ENCODE assay signal across 10 cellular contexts in the genomic region with DNA sequence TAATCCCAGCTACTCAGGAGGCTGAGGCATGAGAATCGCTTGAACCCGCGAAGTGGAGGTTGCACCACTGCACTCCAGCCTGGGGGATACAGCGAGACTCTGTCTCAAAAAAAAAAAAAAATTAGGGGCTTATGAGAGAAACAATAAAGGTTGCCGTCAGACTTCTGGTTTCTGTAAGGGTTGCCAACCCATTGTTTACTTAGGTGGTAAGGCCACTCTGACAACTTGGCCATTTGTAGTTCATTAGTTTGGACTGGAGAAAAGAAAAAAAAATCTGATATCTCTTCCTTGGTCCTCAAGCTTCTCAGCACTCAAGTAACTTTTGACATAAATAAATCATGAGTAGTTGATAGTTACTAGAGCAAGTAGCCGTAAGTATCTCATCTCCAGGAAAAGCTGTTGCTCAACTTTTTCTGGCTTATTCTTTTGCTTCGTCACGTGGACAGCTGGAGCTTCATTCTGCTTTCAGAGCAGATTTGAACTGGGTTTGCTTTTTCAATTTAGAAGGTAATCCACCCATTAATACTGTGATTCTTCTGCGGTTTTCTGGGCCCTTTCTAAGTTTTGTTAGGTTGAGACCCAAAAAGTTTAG. TPM values are rescaled to one million over a fixed set of nuclear protein-coding genes. Genes with fewer than 3 reads are reported as not detected.
DNase-seq lines count a peak whose midpoint lies in the region; ATAC-seq and TF ChIP-seq lines count a peak whose summit lies in the region.
"Had no signal": no experiment of that assay in that cellular context is flagged by ENCODE, and none has a peak within 500 bp of the region (broad histone marks: within the 10 kb centered on the region; RNA-seq: fewer than 3 reads in every experiment).

No MANE protein-coding gene starts in this region.

- TF ChIP-seq POLR2A in body of pancreas (IDR thresholded peaks at IDR 0.05), result no peak

- TF ChIP-seq CTCF in body of pancreas (IDR thresholded peaks at IDR 0.05), result no peak

- intact Hi-C loops in body of pancreas (cut with DNase I), result no loop called here

- H3K27ac ChIP-seq in body of pancreas (peak overlapping the region in 3 of 4 donors; percentile 4 to 63 (median 48)), skin epidermis (peak overlapping the region in 11 of 21 experiments; percentile 0 to 71 (median 33))

- no peaks in the 10 kb centered on the region for H3K9me3 ChIP-seq in body of pancreas

- peaks cover 40% of the 10 kb centered on the region for H3K4me1 ChIP-seq in body of pancreas

- DNase-seq in HCEC 1CT (peak; percentile 60), body of pancreas (peak in 2 of 4 donors; percentile 23 to 46), iris pigment epithelial cell (ENCODE audit: low read depth) (peak; percentile 91), NCI-H345 (lab: John Stamatoyannopoulos, UW) (no peak), GOT3 (lab: John Stamatoyannopoulos, UW) (no peak)
- no peak for DNase-seq in effector CD4-positive, alpha-beta T cell
- DNase-seq: activated T-cell treated with anti-CD3 and anti-CD28 coated beads for 4 hours, cortex of kidney had no signal

- WGBS in body of pancreas, 2 donors, result 55 to 70% methylated on average over 9 of the region's 9 CpGs

- peak; percentile 64 for ATAC-seq in body of pancreas
- no peak for ATAC-seq in HG03432 (IDR thresholded peaks at IDR 0.05; ENCODE audit: unreplicated experiment)

- H3K4me3 ChIP-seq in body of pancreas (no peak overlapping the region), skin epidermis (no peak overlapping the region)

- H3K36me3 ChIP-seq in body of pancreas (replicated peaks in 1 of 2; ENCODE audit: insufficient read depth in 1 of 2, low read depth in 2 of 2), result no peaks in the 10 kb centered on the region

- no peaks in the 10 kb centered on the region for H3K27me3 ChIP-seq in body of pancreas

RNA-seq across cellular contexts. Expression of gene SNX1, which starts 9.4 kb away (rescaled TPM):
- 10 to 100 TPM; 26.7 to 27.4 TPM for total RNA-seq in body of pancreas

RNA-seq across cellular contexts. Expression of gene CIAO2A, which starts 11.6 kb away (rescaled TPM):
- total RNA-seq in body of pancreas, result 10 to 100 TPM; 48.1 to 57.1 TPM

RNA-seq across cellular contexts. Expression of gene SNX22, which starts 46.3 kb away (rescaled TPM):
- under 1 TPM; under 0.01 to 0.78 TPM for total RNA-seq in body of pancreas

RNA-seq across cellular contexts. Expression of gene PPIB, which starts 57.6 kb away (rescaled TPM):
- 1,000 to 10,000 TPM in 1 of 2 donors, 100 to 1,000 TPM in 1; 159 to 1,343 TPM for total RNA-seq in body of pancreas

RNA-seq across cellular contexts. Expression of gene DAPK2, which starts 58.9 kb away (rescaled TPM):
- 1 to 10 TPM; 2.9 to 5.9 TPM for total RNA-seq in body of pancreas

Comparison
In these comparisons a context has a peak if more than half of its experiments do, and no peak if none do; other contexts are left out.
1. DNase-seq: peak in HCEC 1CT (single experiment) and iris pigment epithelial cell (single experiment); none in effector CD4-positive, alpha-beta T cell (single experiment), NCI-H345 (single experiment) and GOT3 (single experiment).